In genomic region chr6:10429638-10430427, GRCh38 we compare ENCODE assay signal across 8 cellular contexts. TPM values are rescaled to one million over a fixed set of nuclear protein-coding genes. Genes with fewer than 3 reads are reported as not detected.
DNase-seq lines count a peak whose midpoint lies in the region; ATAC-seq, FAIRE-seq and TF ChIP-seq lines count a peak whose summit lies in the region.

No MANE protein-coding gene starts in this region.

- TSS peak; percentile 77 for BruUV-seq in PC-3 (replicated peaks; lab: Mats Ljungman, UMichigan)

- TF ChIP-seq CTCF in PC-3 (conservative IDR thresholded peaks at IDR 0.05; ENCODE audit: low read depth, low read length) (peak; percentile 90), H1 (IDR thresholded peaks at IDR 0.05; ENCODE audit: control extremely low read depth in 1 of 3, insufficient read depth in 1 of 3, low read depth in 1 of 3, low read length in 3 of 3) (peak in 2 of 3 experiments; percentile 53 to 69; a peak in 3 of 4 replicates), omental fat pad (IDR thresholded peaks at IDR 0.05) (no peak)

- peaks cover 26% of the 10 kb centered on the region for H3K4me1 Mint-ChIP-seq in activated CD8-positive, alpha-beta memory T cell treated with anti-CD3 and anti-CD28 coated beads, Interleukin-2, amount 10 ng/mL, durations not matched to agents 7 days and 5 days

- H3K4me3 Mint-ChIP-seq in activated CD8-positive, alpha-beta memory T cell treated with anti-CD3 and anti-CD28 coated beads, Interleukin-2, amount 10 ng/mL, durations not matched to agents 7 days and 5 days = peak overlapping the region; percentile 37

- TF ChIP-seq POLR2A in H1 (IDR thresholded peaks at IDR 0.05; ENCODE audit: control extremely low read depth in 1 of 2, low read depth in 2 of 2, low read length in 2 of 2) = no peak

- POLR2A ChIA-PET in PC-3 (lab: Charles Lee; ENCODE audit: unreplicated experiment) (interaction anchor here (0.6 to 0.7 kb wide), 2 partner anchors 17 to 581 kb away, joined by 3 to 6 read pairs; no protein-coding TSS in a partner anchor), H1 (lab: Charles Lee; ENCODE audit: partially characterized antibody) (interaction anchor here (0.6 to 0.8 kb wide), 2 partner anchors 46 to 1312 kb away, joined by 3 to 4 read pairs; no protein-coding TSS in a partner anchor)

- no peaks in the 10 kb centered on the region for H3K27me3 ChIP-seq in PC-3 (ENCODE audit: low read length)
- H3K27me3 ChIP-seq in H1 (replicated peaks in 1 of 4; ENCODE audit: control insufficient read depth in 3 of 4, extremely low read depth in 1 of 4, insufficient read depth in 3 of 4, low read length in 3 of 4) = peaks cover 30 to 42% (median 37%) of the 10 kb centered on the region in 4 experiments

- H3K14ac ChIP-seq in H1 (ENCODE audit: insufficient read length) = no peak overlapping the region

- H2BK120ac ChIP-seq in H1 (replicated peaks; ENCODE audit: low read depth, low read length) = no peak overlapping the region

- H3K9me2 ChIP-seq in PC-3 (replicated peaks; ENCODE audit: low read length) = no peaks in the 10 kb centered on the region

- TF ChIP-seq EP300 in H1 (IDR thresholded peaks at IDR 0.05; ENCODE audit: borderline replicate concordance in 1 of 2, low read depth in 2 of 2, low read length in 2 of 2) = no peak

- WGBS in H1 (ENCODE audit: extremely low coverage in 1 of 2, insufficient coverage in 1 of 2, insufficient read length in 1 of 2, insufficient replicate concordance in 2 of 2, low coverage in 1 of 2, low lambda C conversion rate in 2 of 2, missing lambda C conversion rate in 1 of 2), 2 experiments = 52% methylated on average over 12 of the region's 12 CpGs; no CpG with 5 or more reads in 1 of the 2 experiments

- H3K56ac ChIP-seq in H1 (replicated peaks; ENCODE audit: insufficient read length, low read depth, low read length) = no peak overlapping the region

- H3F3A ChIP-seq in PC-3 (ENCODE audit: low read length, unreplicated experiment) = no peaks in the 10 kb centered on the region

- peak overlapping the region; percentile 60 for H3K4me3 ChIP-seq in PC-3 (ENCODE audit: low read length)
- H3K4me3 ChIP-seq in H1 (ENCODE audit: extremely low read depth in 1 of 4, insufficient read depth in 2 of 4, low read depth in 3 of 4, low read length in 4 of 4) = no peak overlapping the region

- H3K4me1 ChIP-seq in PC-3 (ENCODE audit: insufficient read depth, low read length) (peaks cover 20% of the 10 kb centered on the region), H1 (replicated peaks in 1 of 4; ENCODE audit: control insufficient read depth in 3 of 4, insufficient read depth in 4 of 4, low read length in 3 of 4) (peaks cover 3 to 17% (median 7%) of the 10 kb centered on the region in 4 experiments)

- H3K9me3 ChIP-seq in PC-3 (ENCODE audit: low read length) = no peaks in the 10 kb centered on the region
- no peaks in the 10 kb centered on the region for H3K9me3 ChIP-seq in H1 (ENCODE audit: insufficient read depth in 2 of 2, low read depth in 1 of 2, low read length in 1 of 2)

- no peak overlapping the region for H2BK5ac ChIP-seq in H1 (ENCODE audit: low read depth, low read length)

- no peaks in the 10 kb centered on the region for H3K36me3 ChIP-seq in PC-3 (ENCODE audit: low read depth, low read length)
- H3K36me3 ChIP-seq in H1 (ENCODE audit: control insufficient read depth in 2 of 4, insufficient read depth in 4 of 4, low read length in 3 of 4) = peaks cover 0 to 4% (median 0%) of the 10 kb centered on the region in 4 experiments; a peak in 1 of 8 replicates

- CTCF ChIA-PET in activated CD8-positive, alpha-beta memory T cell treated with anti-CD3 and anti-CD28 coated beads, Interleukin-2, amount 10 ng/mL, durations not matched to agents 7 days and 5 days (lab: Charles Lee) = interaction anchor here (0.6 to 1.9 kb wide), 11 partner anchors 8 to 1446 kb away, joined by 3 to 19 read pairs (median 4); partner anchors contain the start of gene TFAP2A
- CTCF ChIA-PET in PC-3 (lab: Charles Lee) (interaction anchor here (0.5 to 1.4 kb wide), 10 partner anchors 10 to 1997 kb away, joined by 3 to 19 read pairs (median 4); partner anchors contain the start of gene TFAP2A), H1 (lab: Charles Lee; ENCODE audit: partially characterized antibody) (interaction anchor here (0.7 to 21.9 kb wide), 33 partner anchors 9 to 1930 kb away, joined by 3 to 365 read pairs (median 4); partner anchors contain the start of gene TFAP2A)

- no peak overlapping the region for H4K5ac ChIP-seq in H1 (ENCODE audit: insufficient read length, low read depth, low read length)

- H3K4me2 ChIP-seq in PC-3 (ENCODE audit: low read length) (peak overlapping the region; percentile 83), H1 (ENCODE audit: insufficient read depth in 1 of 2, low read depth in 2 of 2, low read length in 2 of 2) (no peak overlapping the region)

- peak; percentile 75 for FAIRE-seq in H1 (lab: Jason Lieb, UNC)

- peak; percentile 58 for ATAC-seq in activated CD8-positive, alpha-beta memory T cell treated with anti-CD3 and anti-CD28 coated beads, Interleukin-2, amount 10 ng/mL, durations not matched to agents 7 days and 5 days
- ATAC-seq in GM21447 (IDR thresholded peaks at IDR 0.05; ENCODE audit: unreplicated experiment) = peak; percentile 69
- ATAC-seq in HG03575 (IDR thresholded peaks at IDR 0.05; ENCODE audit: extremely low read depth, insufficient number of reproducible peaks, low FRiP score, unreplicated experiment) = peak; percentile 59
- peak; percentile 92 for ATAC-seq in PC-3
- ATAC-seq in omental fat pad (ENCODE audit: low FRiP score) = peak; percentile 46

- no peak overlapping the region for H4K91ac ChIP-seq in H1 (replicated peaks; ENCODE audit: insufficient read length, low read length)

- H2BK20ac ChIP-seq in H1 (ENCODE audit: low read length) = no peak overlapping the region

- TF ChIP-seq RAD21 in H1 (IDR thresholded peaks at IDR 0.05 in 1 of 2, conservative IDR thresholded peaks at IDR 0.05 in 1 of 2; ENCODE audit: low read depth in 2 of 2, low read length in 2 of 2) = peak; percentile 89 to 90

- no peaks in the 10 kb centered on the region for H3K79me1 ChIP-seq in H1 (ENCODE audit: low read depth, low read length)

- intact Hi-C loops in PC-3 (cut with micrococcal nuclease) = loop anchor here (1.0 to 2.0 kb wide), 3 partner anchors 890 to 1180 kb away; no protein-coding TSS in a partner anchor

- peaks cover 44% of the 10 kb centered on the region for H3K27me3 Mint-ChIP-seq in activated CD8-positive, alpha-beta memory T cell treated with anti-CD3 and anti-CD28 coated beads, Interleukin-2, amount 10 ng/mL, durations not matched to agents 7 days and 5 days

- H3K27ac ChIP-seq in PC-3 (ENCODE audit: low read length) (no peak overlapping the region), H1 (ENCODE audit: low read depth, low read length) (no peak overlapping the region)

- peak overlapping the region; percentile 6 for H3K27ac Mint-ChIP-seq in activated CD8-positive, alpha-beta memory T cell treated with anti-CD3 and anti-CD28 coated beads, Interleukin-2, amount 10 ng/mL, durations not matched to agents 7 days and 5 days

- H2AFZ ChIP-seq in PC-3 (ENCODE audit: low read length) (peak overlapping the region; percentile 88), H1 (ENCODE audit: low read length) (no peak overlapping the region)

- H3K18ac ChIP-seq in H1 (ENCODE audit: extremely low read depth, low read length) = no peak overlapping the region

- H3K36me3 Mint-ChIP-seq in activated CD8-positive, alpha-beta memory T cell treated with anti-CD3 and anti-CD28 coated beads, Interleukin-2, amount 10 ng/mL, durations not matched to agents 7 days and 5 days = peaks cover 4% of the 10 kb centered on the region

- no peaks in the 10 kb centered on the region for H4K20me1 ChIP-seq in PC-3 (ENCODE audit: low read length)
- H4K20me1 ChIP-seq in H1 (replicated peaks in 1 of 2; ENCODE audit: control insufficient read depth in 1 of 2, insufficient read depth in 2 of 2, low read length in 2 of 2) = peaks cover under 1 to 10% of the 10 kb centered on the region in 2 experiments

- H3K79me2 ChIP-seq in PC-3 (ENCODE audit: low read length) = no peaks in the 10 kb centered on the region
- no peaks in the 10 kb centered on the region for H3K79me2 ChIP-seq in H1 (ENCODE audit: control insufficient read depth in 1 of 2, insufficient read depth in 2 of 2, low read length in 2 of 2)

- no peak for DNase-seq in activated CD8-positive, alpha-beta memory T cell treated with anti-CD3 and anti-CD28 coated beads, Interleukin-2, amount 10 ng/mL, durations not matched to agents 7 days and 5 days
- DNase-seq in activated CD8-positive, alpha-beta memory T cell treated with anti-CD3 and anti-CD28 coated beads for 24 hours = no peak
- DNase-seq in PC-3 (peak; percentile 75), H1 (ENCODE audit: low read depth in 1 of 2, low spot score in 2 of 2) (peak in 1 of 2 experiments; percentile 50), omental fat pad (ENCODE audit: low spot score) (no peak), HPDE6-E6E7 (ENCODE audit: extremely low spot score) (no peak)

- no peaks in the 10 kb centered on the region; the same call in 1 of the 2 replicates for H3K23me2 ChIP-seq in H1 (ENCODE audit: low read depth, low read length)

- no peak overlapping the region for H2BK15ac ChIP-seq in H1 (ENCODE audit: low read length)

- H3K4ac ChIP-seq in H1 (replicated peaks; ENCODE audit: insufficient read length, low read depth, low read length) = no peak overlapping the region

- H3K9me3 Mint-ChIP-seq in activated CD8-positive, alpha-beta memory T cell treated with anti-CD3 and anti-CD28 coated beads, Interleukin-2, amount 10 ng/mL, durations not matched to agents 7 days and 5 days (ENCODE audit: low read depth) = no peaks in the 10 kb centered on the region

- H4K8ac ChIP-seq in H1 (ENCODE audit: extremely low read depth, insufficient read depth, low read length) = no peak overlapping the region

- H3K9ac ChIP-seq in PC-3 (ENCODE audit: low read length) (peak overlapping the region; percentile 27), H1 (replicated peaks in 1 of 4; ENCODE audit: extremely low read depth in 1 of 4, low read depth in 3 of 4, low read length in 3 of 4) (no peak overlapping the region)

- H2AK5ac ChIP-seq in H1 (ENCODE audit: low read depth, low read length) = no peak overlapping the region

- no peak overlapping the region for H3K23ac ChIP-seq in H1 (ENCODE audit: insufficient read length)

- H2BK12ac ChIP-seq in H1 (ENCODE audit: low read depth, low read length) = no peak overlapping the region

RNA-seq across cellular contexts. Expression of gene TFAP2A, which starts 15.0 kb away (rescaled TPM):
- under 1 TPM; 0.18 to 0.21 TPM for total RNA-seq in activated CD8-positive, alpha-beta memory T cell treated with anti-CD3 and anti-CD28 coated beads, Interleukin-2, amount 10 ng/mL, durations not matched to agents 7 days and 5 days
- total RNA-seq in PC-3 (2014; rRNA removed) (29.4 and 35.5 TPM in 2 replicates), omental fat pad (not detected)
- total RNA-seq in H1 (2021; fragmentation: NEBNext Ultra II Directional; extraction: Animal tissue kit (Norgen Biotek cat#: 25700)) = 0.10 TPM in 1 of 2 replicates, not detected in the other
- polyA plus RNA-seq in H1 (2011; rRNA removed) = 0.23 and 0.24 TPM in 2 replicates
- 0.12 TPM for polyA plus RNA-seq in H1 (2011; cell fraction: cytosol; rRNA removed)
- 0.24 TPM for polyA plus RNA-seq in H1 (2011; cell fraction: nucleus; rRNA removed)
- 0.25 to 0.49 TPM (median 0.33 TPM) in 4 replicates for polyA plus RNA-seq in H1 (2012, experiment 1 of 2)
- polyA plus RNA-seq in H1 (2012, experiment 2 of 2) = 0.30 TPM
- 0.08 TPM for polyA plus RNA-seq in H1 (2013, experiment 1 of 2)
- polyA plus RNA-seq in H1 (2013, experiment 2 of 2) = 0.07 TPM
- polyA minus RNA-seq in H1 (2011; rRNA and poly(A)+ RNA removed) = 0.41 TPM in 1 of 2 replicates, not detected in the other
- polyA minus RNA-seq in H1 (2011; cell fraction: cytosol; rRNA and poly(A)+ RNA removed) = 2.3 TPM
- 1.1 TPM for polyA minus RNA-seq in H1 (2011; cell fraction: nucleus; rRNA and poly(A)+ RNA removed)

Comparison
In these comparisons a context has a peak if more than half of its experiments do, and no peak if none do; other contexts are left out.
1. CTCF ChIP-seq: peak in PC-3 (single experiment) and H1 (2 of 3); none in omental fat pad (0 of 3).
2. RNA of gene TFAP2A, which starts 15.0 kb away (total RNA-seq): 29.4 to 35.5 TPM in PC-3; 0.18 to 0.21 TPM in activated CD8-positive, alpha-beta memory T cell treated with anti-CD3 and anti-CD28 coated beads, Interleukin-2, amount 10 ng/mL, durations not matched to agents 7 days and 5 days, 0.10 TPM in H1 and not detected in omental fat pad; every median in the first group is over 10 times any median in the second.
3. Peak in every context shown above with its lines, with median percentiles within 50 percentile points of each other: ATAC-seq.